Comparison of ENCODE assay signal across 16 cellular contexts in the genomic region with DNA sequence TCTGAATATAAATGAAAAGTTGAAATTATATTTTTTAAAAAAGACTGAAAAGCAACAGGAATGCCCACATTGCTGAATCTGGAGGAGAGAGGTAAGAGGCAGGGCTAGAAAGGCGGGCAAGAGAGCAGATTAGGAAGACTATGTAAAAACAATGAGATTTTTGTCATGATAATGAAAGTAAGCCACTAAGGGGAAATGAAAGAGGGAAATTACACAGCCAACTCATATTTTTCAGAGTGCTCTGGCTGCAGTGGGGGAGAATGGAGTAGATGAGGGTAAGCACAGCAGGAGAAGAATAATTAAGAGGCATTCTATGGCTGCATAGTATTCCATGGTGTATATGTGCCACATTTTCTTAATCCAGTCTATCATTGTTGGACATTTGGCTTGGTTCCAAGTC.
DNase-seq lines count a peak whose midpoint lies in the region; ATAC-seq and FAIRE-seq lines count a peak whose summit lies in the region.
"Had no signal": no experiment of that assay in that cellular context is flagged by ENCODE, and none has a peak within 500 bp of the region (broad histone marks: within the 10 kb centered on the region; RNA-seq: fewer than 3 reads in every experiment).

No MANE protein-coding gene starts in this region.

- no peaks in the 10 kb centered on the region for H3K9me2 ChIP-seq in Karpas-422 (replicated peaks; ENCODE audit: insufficient read depth, low read length)

- DNase-seq in Karpas-422 = no peak
- DNase-seq in NCI-H1930 (lab: John Stamatoyannopoulos, UW) = no peak
- DNase-seq in DMS79 treated with DMSO at 0.1 percent for 48 hours (lab: John Stamatoyannopoulos, UW) = no peak
- DNase-seq in RPMI8226 = no peak
- no peak for DNase-seq in frontal cortex (ENCODE audit: low spot score in 2 of 2)
- DNase-seq: activated CD4-positive, alpha-beta T cell treated with anti-CD3 and anti-CD28 coated beads, Interleukin-2, amount 10 ng/mL, durations not matched to agents 24 days and 14 days; activated T-cell treated with anti-CD3 and anti-CD28 coated beads, Interleukin-2, amount 50 U/mL, for 24 hours; foreskin melanocyte; lower lobe of right lung; NCI-H1048; SHP77 treated with DMSO at 0.1 percent for 48 hours had no signal

- no peaks in the 10 kb centered on the region for H3K36me3 ChIP-seq in Karpas-422 (ENCODE audit: insufficient read depth, low read length)
- H3K36me3 ChIP-seq: lower lobe of right lung had no signal

- H3K27me3 ChIP-seq in Karpas-422 (ENCODE audit: low read length) = no peaks in the 10 kb centered on the region

- ATAC-seq in GM18861 (IDR thresholded peaks at IDR 0.05; ENCODE audit: unreplicated experiment) (peak; percentile 77), GM21515 (IDR thresholded peaks at IDR 0.05; ENCODE audit: unreplicated experiment) (peak; percentile 88), HG03025 (IDR thresholded peaks at IDR 0.05; ENCODE audit: low FRiP score, unreplicated experiment) (peak; percentile 95)
- ATAC-seq: lower lobe of right lung; natural killer cell treated with Interleukin-12 subunit alpha and Interleukin-12 subunit beta and Interleukin-15 and Interleukin-18, amount 100 ng/mL, for 72 hours had no signal

- H3K9me3 ChIP-seq in Karpas-422 (ENCODE audit: low read length) = no peaks in the 10 kb centered on the region
- H3K9me3 ChIP-seq: lower lobe of right lung had no signal

- H3K4me2 ChIP-seq in Karpas-422 (ENCODE audit: low read depth, low read length, poor library complexity, severe bottlenecking) = no peak overlapping the region

- 0 out of 2 replicates have a peak overlapping the region, but pooled peaks have one; percentile 28 for H2AFZ ChIP-seq in Karpas-422 (ENCODE audit: low read length)

- H3K79me2 ChIP-seq in Karpas-422 (ENCODE audit: low read length) = no peaks in the 10 kb centered on the region

- no peak overlapping the region for H3K4me3 ChIP-seq in Karpas-422 (ENCODE audit: low read length)
- H3K4me3 ChIP-seq: lower lobe of right lung had no signal

- peak overlapping the region; percentile 17; the same call in 1 of the 2 replicates for H3K27ac ChIP-seq in Karpas-422 (ENCODE audit: low read length)
- H3K27ac ChIP-seq: lower lobe of right lung had no signal

- peaks cover 27% of the 10 kb centered on the region for H3K4me1 ChIP-seq in Karpas-422 (ENCODE audit: low read length)
- H3K4me1 ChIP-seq: lower lobe of right lung had no signal

- H3K9ac ChIP-seq in Karpas-422 (ENCODE audit: low read length) = no peak overlapping the region

- no peaks in the 10 kb centered on the region for H4K20me1 ChIP-seq in Karpas-422 (ENCODE audit: insufficient read depth, low read depth, low read length)

- FAIRE-seq in frontal cortex (lab: Jason Lieb, UNC) = no peak
- FAIRE-seq: D721Med had no signal
